ENCODE assay signal across 27 cellular contexts in the genomic region with DNA sequence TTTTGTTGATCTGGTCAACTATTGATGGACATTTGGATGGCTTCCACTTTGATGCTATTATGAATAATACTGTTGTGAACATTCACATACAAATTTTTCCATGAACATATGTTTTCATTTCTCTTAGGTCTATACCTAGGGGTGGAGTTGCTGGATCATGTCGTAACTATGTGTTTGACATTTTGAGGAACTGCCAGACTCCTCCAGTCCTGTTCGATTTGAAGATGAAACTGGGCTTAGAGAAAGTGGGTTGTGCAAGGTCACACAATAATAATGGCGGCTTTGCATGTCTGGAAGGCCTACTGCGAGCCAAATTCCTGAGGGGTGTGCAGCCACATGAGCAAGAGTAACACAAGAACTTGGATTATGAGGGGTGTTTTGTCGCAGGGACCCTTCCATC. TPM values are rescaled to one million over a fixed set of nuclear protein-coding genes. Genes with fewer than 3 reads are reported as not detected.
A peak's percentile ranks its signal among the peaks of the same experiment; 100 is the strongest.
DNase-seq lines count a peak whose midpoint lies in the region; ATAC-seq, FAIRE-seq and TF ChIP-seq lines count a peak whose summit lies in the region.
"Had no signal": no experiment of that assay in that cellular context is flagged by ENCODE, and none has a peak within 500 bp of the region (broad histone marks: within the 10 kb centered on the region; RNA-seq: fewer than 3 reads in every experiment).

No MANE protein-coding gene starts in this region.

- H3K36me3 Mint-ChIP-seq in activated naive CD8-positive, alpha-beta T cell = peaks cover 26% of the 10 kb centered on the region
- H3K36me3 Mint-ChIP-seq in activated naive CD8-positive, alpha-beta T cell treated with anti-CD3 and anti-CD28 coated beads for 36 hours = peaks cover 18% of the 10 kb centered on the region
- H3K36me3 Mint-ChIP-seq in activated T-helper 17 cell treated with anti-CD3 and anti-CD28 coated beads, Interleukin-2, amount 50 U/mL, for 72 hours (ENCODE audit: low read depth) = peaks cover 52% of the 10 kb centered on the region
- peaks cover 7% of the 10 kb centered on the region for H3K36me3 Mint-ChIP-seq in progenitor cell of endocrine pancreas (ENCODE audit: insufficient read depth)
- no peaks in the 10 kb centered on the region for H3K36me3 Mint-ChIP-seq in glutamatergic neuron (ENCODE audit: unreplicated experiment)

- no peak for FAIRE-seq in GM12892 (lab: Jason Lieb, UNC)
- FAIRE-seq: astrocyte, GM18507, H54 had no signal

- ATAC-seq in activated T-helper 17 cell treated with anti-CD3 and anti-CD28 coated beads, Interleukin-2, amount 50 U/mL, for 72 hours (replicated peaks) = no peak
- ATAC-seq: HepG2, left lung had no signal

- intact Hi-C loops in lower leg skin (cut with DNase I; ENCODE audit: low total_unique reads) = no loop called here

- TF ChIP-seq POLR2A in lower leg skin (IDR thresholded peaks at IDR 0.05) (no peak), GM12892 (IDR thresholded peaks at IDR 0.05; ENCODE audit: low read depth, low read length) (no peak)

- no peaks in the 10 kb centered on the region for H3K9me3 Mint-ChIP-seq in activated naive CD8-positive, alpha-beta T cell (ENCODE audit: low read depth)
- H3K9me3 Mint-ChIP-seq in activated naive CD8-positive, alpha-beta T cell treated with anti-CD3 and anti-CD28 coated beads for 36 hours = no peaks in the 10 kb centered on the region
- no peaks in the 10 kb centered on the region for H3K9me3 Mint-ChIP-seq in activated T-helper 17 cell treated with anti-CD3 and anti-CD28 coated beads, Interleukin-2, amount 50 U/mL, for 72 hours
- H3K9me3 Mint-ChIP-seq in progenitor cell of endocrine pancreas (ENCODE audit: low read depth) (no peaks in the 10 kb centered on the region), glutamatergic neuron (ENCODE audit: unreplicated experiment) (peaks cover 3% of the 10 kb centered on the region)
- H3K9me3 Mint-ChIP-seq: activated naive CD4-positive, alpha-beta T cell treated with anti-CD3 and anti-CD28 coated beads, Interleukin-2, amount 10 ng/mL, durations not matched to agents 7 days and 5 days had no signal

- peak overlapping the region; percentile 64 for H3K4me3 Mint-ChIP-seq in activated naive CD8-positive, alpha-beta T cell
- no peak overlapping the region for H3K4me3 Mint-ChIP-seq in activated naive CD8-positive, alpha-beta T cell treated with anti-CD3 and anti-CD28 coated beads for 36 hours
- H3K4me3 Mint-ChIP-seq in activated T-helper 17 cell treated with anti-CD3 and anti-CD28 coated beads, Interleukin-2, amount 50 U/mL, for 72 hours = peak overlapping the region; percentile 93
- H3K4me3 Mint-ChIP-seq in progenitor cell of endocrine pancreas (ENCODE audit: low read depth) (peak overlapping the region; percentile 37), glutamatergic neuron (ENCODE audit: unreplicated experiment) (no peak overlapping the region)
- H3K4me3 Mint-ChIP-seq: activated naive CD4-positive, alpha-beta T cell treated with anti-CD3 and anti-CD28 coated beads, Interleukin-2, amount 10 ng/mL, durations not matched to agents 7 days and 5 days had no signal

- H3K27me3 Mint-ChIP-seq in activated naive CD8-positive, alpha-beta T cell = no peaks in the 10 kb centered on the region
- H3K27me3 Mint-ChIP-seq in activated naive CD8-positive, alpha-beta T cell treated with anti-CD3 and anti-CD28 coated beads for 36 hours = no peaks in the 10 kb centered on the region
- no peaks in the 10 kb centered on the region for H3K27me3 Mint-ChIP-seq in activated T-helper 17 cell treated with anti-CD3 and anti-CD28 coated beads, Interleukin-2, amount 50 U/mL, for 72 hours
- H3K27me3 Mint-ChIP-seq in progenitor cell of endocrine pancreas = no peaks in the 10 kb centered on the region
- no peaks in the 10 kb centered on the region for H3K27me3 Mint-ChIP-seq in glutamatergic neuron (ENCODE audit: unreplicated experiment)

- WGBS in lower leg skin, 2 donors = 75 to 78% methylated on average over 5 of the region's 5 CpGs

- peak overlapping the region; percentile 51 for H3K27ac Mint-ChIP-seq in activated naive CD8-positive, alpha-beta T cell
- no peak overlapping the region for H3K27ac Mint-ChIP-seq in activated naive CD8-positive, alpha-beta T cell treated with anti-CD3 and anti-CD28 coated beads for 36 hours
- H3K27ac Mint-ChIP-seq in activated T-helper 17 cell treated with anti-CD3 and anti-CD28 coated beads, Interleukin-2, amount 50 U/mL, for 72 hours = no peak overlapping the region
- H3K27ac Mint-ChIP-seq in progenitor cell of endocrine pancreas (no peak overlapping the region), glutamatergic neuron (ENCODE audit: unreplicated experiment) (no peak overlapping the region)
- H3K27ac Mint-ChIP-seq: activated naive CD4-positive, alpha-beta T cell treated with anti-CD3 and anti-CD28 coated beads, Interleukin-2, amount 10 ng/mL, durations not matched to agents 7 days and 5 days had no signal

- no peak for DNase-seq in activated naive CD8-positive, alpha-beta T cell treated with anti-CD3 and anti-CD28 coated beads for 36 hours
- DNase-seq in NOMO-1 treated with DMSO at 0.1 percent for 48 hours (lab: John Stamatoyannopoulos, UW; ENCODE audit: unreplicated experiment) (peak; percentile 83), progenitor cell of endocrine pancreas (ENCODE audit: low spot score, unreplicated experiment) (no peak), lower leg skin (ENCODE audit: low spot score in 2 of 2) (no peak), GM12892 (ENCODE audit: insufficient read length) (no peak), glutamatergic neuron (no peak)
- DNase-seq: activated CD4-positive, alpha-beta T cell treated with anti-CD3 and anti-CD28 coated beads, Interleukin-2, amount 50 U/mL, for 4 hours; activated naive CD4-positive, alpha-beta T cell treated with anti-CD3 and anti-CD28 coated beads, Interleukin-2, amount 10 ng/mL, durations not matched to agents 7 days and 5 days; immature natural killer cell; left lung; midbrain; NCI-H1436; NCI-H2107; NCI-H510A treated with DMSO at 0.1 percent for 48 hours; NK-92 treated with Interleukin-12 subunit alpha and Interleukin-12 subunit beta, amount 100 ng/mL, for 24 hours had no signal

- no peak for TF ChIP-seq CTCF in progenitor cell of endocrine pancreas (IDR thresholded peaks at IDR 0.05; ENCODE audit: unreplicated experiment)
- no peak for TF ChIP-seq CTCF in lower leg skin (IDR thresholded peaks at IDR 0.05)
- no peak for TF ChIP-seq CTCF in glutamatergic neuron (IDR thresholded peaks at IDR 0.05; ENCODE audit: partially characterized antibody, unreplicated experiment)

- peaks cover 46% of the 10 kb centered on the region for H3K4me1 Mint-ChIP-seq in activated naive CD8-positive, alpha-beta T cell (ENCODE audit: low read depth)
- H3K4me1 Mint-ChIP-seq in activated naive CD8-positive, alpha-beta T cell treated with anti-CD3 and anti-CD28 coated beads for 36 hours = peaks cover 39% of the 10 kb centered on the region
- peaks cover 36% of the 10 kb centered on the region for H3K4me1 Mint-ChIP-seq in activated T-helper 17 cell treated with anti-CD3 and anti-CD28 coated beads, Interleukin-2, amount 50 U/mL, for 72 hours
- H3K4me1 Mint-ChIP-seq in progenitor cell of endocrine pancreas (ENCODE audit: low read depth) = peaks cover 34% of the 10 kb centered on the region
- peaks cover 24% of the 10 kb centered on the region for H3K4me1 Mint-ChIP-seq in glutamatergic neuron (ENCODE audit: low read depth, unreplicated experiment)

- H3K4me3 ChIP-seq in lower leg skin (ENCODE audit: low read depth, poor library complexity, severe bottlenecking) = no peak overlapping the region
- H3K4me3 ChIP-seq: BLaER1, left lung, prostate gland had no signal

RNA-seq across cellular contexts. Expression of a gene that starts 2.6 kb away (rescaled TPM):
- 10 to 100 TPM; 24.7 to 29.7 TPM for total RNA-seq in activated naive CD8-positive, alpha-beta T cell treated with anti-CD3 and anti-CD28 coated beads for 36 hours
- total RNA-seq in activated T-helper 17 cell treated with anti-CD3 and anti-CD28 coated beads, Interleukin-2, amount 50 U/mL, for 72 hours = 10 to 100 TPM in 1 of 2 donors, 1 to 10 TPM in 1; 8.9 to 20.2 TPM
- total RNA-seq in progenitor cell of endocrine pancreas = 33.3 and 33.7 TPM in 2 replicates
- total RNA-seq in lower leg skin = 10 to 100 TPM in 2 of 4 donors, 1 to 10 TPM in 2; 7.8 to 17.8 (median 12.7) TPM
- 14.1 TPM for polyA plus RNA-seq in GM12892 (2012; ENCODE audit: missing spikeins)
- total RNA-seq in glutamatergic neuron (ENCODE audit: unreplicated experiment) = 18.6 TPM

RNA-seq across cellular contexts. Expression of a gene that starts 58.4 kb away (rescaled TPM):
- total RNA-seq in activated naive CD8-positive, alpha-beta T cell treated with anti-CD3 and anti-CD28 coated beads for 36 hours = not detected
- not detected for total RNA-seq in activated T-helper 17 cell treated with anti-CD3 and anti-CD28 coated beads, Interleukin-2, amount 50 U/mL, for 72 hours
- total RNA-seq in progenitor cell of endocrine pancreas (1.7 and 2.0 TPM in 2 replicates), lower leg skin (1 to 10 TPM; 1.8 to 4.3 (median 3.2) TPM), glutamatergic neuron (ENCODE audit: unreplicated experiment) (not detected)
- polyA plus RNA-seq in GM12892 (2012; ENCODE audit: missing spikeins) = 0.51 TPM
- total RNA-seq: A673; fibroblast of villous mesenchyme; HepG2; subcutaneous adipose tissue; T-helper 1 cell treated with Interleukin-12 subunit alpha and Interleukin-12 subunit beta and Interleukin-4 antibody, amounts not matched to agents 30 ng/mL and 1 ng/mL, for 36 hours had no signal
- polyA plus RNA-seq: HepG2, immature natural killer cell had no signal

Comparison
In these comparisons a context has a peak if more than half of its experiments do, and no peak if none do; other contexts are left out.
1. H3K4me3 Mint-ChIP-seq: peak in activated naive CD8-positive, alpha-beta T cell (single experiment), activated T-helper 17 cell treated with anti-CD3 and anti-CD28 coated beads, Interleukin-2, amount 50 U/mL, for 72 hours (single experiment) and progenitor cell of endocrine pancreas (single experiment); none in activated naive CD8-positive, alpha-beta T cell treated with anti-CD3 and anti-CD28 coated beads for 36 hours (single experiment) and glutamatergic neuron (single experiment).